In the genomic region with DNA sequence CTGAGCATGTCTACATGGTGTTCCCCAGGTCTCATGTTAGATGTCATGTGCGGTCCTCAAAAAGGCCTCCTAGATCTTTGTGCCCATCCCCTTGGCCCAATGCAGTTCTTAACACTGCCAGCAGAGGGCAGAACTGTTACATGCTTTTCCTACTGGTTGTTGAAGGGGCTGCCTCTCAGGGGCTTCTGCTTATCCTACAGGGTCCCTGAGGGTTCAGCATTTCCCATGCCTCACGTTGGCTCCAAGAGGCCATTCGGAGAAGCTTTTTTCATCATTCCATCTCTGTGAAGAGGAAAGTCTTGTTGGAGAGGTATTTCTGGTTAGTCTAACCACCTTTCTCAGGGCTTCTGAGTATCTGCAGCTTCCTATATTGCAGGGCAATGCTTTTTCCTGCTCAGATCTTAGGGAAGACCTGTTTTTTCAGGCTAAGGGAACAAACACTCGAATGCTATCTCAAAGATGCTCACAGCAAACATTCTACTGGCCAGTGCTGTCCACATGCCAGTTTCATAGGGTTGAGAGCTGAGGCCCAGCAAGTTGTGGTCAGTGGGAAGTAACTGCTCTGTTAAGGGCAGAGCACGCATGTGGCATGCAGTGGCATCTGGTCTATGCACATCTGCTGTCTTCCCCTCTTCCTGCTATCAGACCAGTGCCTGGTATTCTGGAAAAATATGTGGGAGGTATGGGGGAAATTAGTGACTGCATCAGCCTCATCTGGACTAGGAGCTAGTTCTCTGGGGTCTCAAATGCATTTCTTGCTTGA, we compare ENCODE assay signal across 8 cellular contexts. TPM values are rescaled to one million over a fixed set of nuclear protein-coding genes. Genes with fewer than 3 reads are reported as not detected.
DNase-seq lines count a peak whose midpoint lies in the region; ATAC-seq, FAIRE-seq and TF ChIP-seq lines count a peak whose summit lies in the region.

No MANE protein-coding gene starts in this region.

- H3K4me3 ChIP-seq in right cardiac atrium (ENCODE audit: low read length) (no peak overlapping the region), smooth muscle cell (no peak overlapping the region)

- H3K4me2 ChIP-seq in smooth muscle cell, result no peak overlapping the region

- no peak for FAIRE-seq in H54 (lab: Jason Lieb, UNC)

- no peaks in the 10 kb centered on the region for H4K20me1 ChIP-seq in smooth muscle cell (ENCODE audit: low read depth)

- H3F3A ChIP-seq in smooth muscle cell (ENCODE audit: low read depth), result no peaks in the 10 kb centered on the region

- peak; percentile 41 to 44 for ATAC-seq in right cardiac atrium

- no peak overlapping the region for H3K9ac ChIP-seq in smooth muscle cell (ENCODE audit: low read depth)

- intact Hi-C loops in right cardiac atrium (cut with DNase I), result loop anchor here in 3 of 4 donors (5.0 kb wide), 2 partner anchors 36 to 41 kb away; no protein-coding TSS in a partner anchor

- H2AFZ ChIP-seq in smooth muscle cell (ENCODE audit: low read depth), result no peak overlapping the region

- H3K36me3 ChIP-seq in smooth muscle cell (ENCODE audit: low read depth), result no peaks in the 10 kb centered on the region

- no peak for TF ChIP-seq POLR2A in H54 (IDR thresholded peaks at IDR 0.05; ENCODE audit: low read depth, low read length)

- DNase-seq in NOMO-1 treated with DMSO at 0.1 percent for 48 hours (lab: John Stamatoyannopoulos, UW; ENCODE audit: unreplicated experiment), result peak; percentile 35
- no peak for DNase-seq in NOMO-1 treated with dmso at 0.1 percent for 144 hours (lab: John Stamatoyannopoulos, UW; ENCODE audit: unreplicated experiment)
- DNase-seq in H54 (ENCODE audit: insufficient read length, low spot score), result peak; percentile 32
- DNase-seq in M059J (ENCODE audit: low read depth), result peak; percentile 34
- peak; percentile 19 for DNase-seq in activated T-cell treated with anti-CD3 and anti-CD28 coated beads, Interleukin-2, amount 50 U/mL, for 1 hour
- peak; percentile 23 to 68 (median 53) for DNase-seq in right cardiac atrium
- peak; percentile 30 for DNase-seq in smooth muscle cell (lab: John Stamatoyannopoulos, UW; ENCODE audit: unreplicated experiment)
- no peak for DNase-seq in DMS153 (lab: John Stamatoyannopoulos, UW)

- no peaks in the 10 kb centered on the region for H3K79me2 ChIP-seq in smooth muscle cell (ENCODE audit: low read depth)

- peak; percentile 97 for TF ChIP-seq CTCF in smooth muscle cell (IDR thresholded peaks at IDR 0.05; ENCODE audit: borderline replicate concordance, insufficient read depth, poor library complexity, severe bottlenecking)

- H3K9me3 ChIP-seq in right cardiac atrium (ENCODE audit: control insufficient read depth, low read length), result no peaks in the 10 kb centered on the region
- no peaks in the 10 kb centered on the region for H3K9me3 ChIP-seq in smooth muscle cell (replicated peaks; ENCODE audit: low read depth)

- H3K27me3 ChIP-seq in right cardiac atrium (ENCODE audit: control insufficient read depth, insufficient read depth), result no peaks in the 10 kb centered on the region
- H3K27me3 ChIP-seq in smooth muscle cell (ENCODE audit: low read depth), result no peaks in the 10 kb centered on the region

- 52% methylated on average over 5 of the region's 5 CpGs for WGBS in right cardiac atrium
- 52% methylated on average over 5 of the region's 5 CpGs for WGBS in smooth muscle cell (ENCODE audit: low lambda C conversion rate)

- H3K27ac ChIP-seq in right cardiac atrium (ENCODE audit: low read length) (no peak overlapping the region), smooth muscle cell (ENCODE audit: low read depth) (no peak overlapping the region)

- no peaks in the 10 kb centered on the region for H3K4me1 ChIP-seq in right cardiac atrium (ENCODE audit: control insufficient read depth, insufficient read depth, low read length)
- no peaks in the 10 kb centered on the region for H3K4me1 ChIP-seq in smooth muscle cell (ENCODE audit: low read depth)

RNA-seq across cellular contexts. Expression of a gene that starts 31.5 kb away (rescaled TPM):
- 0.02 TPM in 1 of 2 replicates, not detected in the other for total RNA-seq in M059J (2014; rRNA removed; shearing (Covaris generic))
- total RNA-seq in right cardiac atrium (not detected), smooth muscle cell (0.04 TPM in 1 of 2 replicates, not detected in the other)
- polyA plus RNA-seq in right cardiac atrium (not detected), smooth muscle cell (not detected in 2 replicates)

Comparison
In these comparisons a context has a peak if more than half of its experiments do, and no peak if none do; other contexts are left out.
1. DNase-seq: peak in NOMO-1 treated with DMSO at 0.1 percent for 48 hours (single experiment), H54 (single experiment), M059J (single experiment), activated T-cell treated with anti-CD3 and anti-CD28 coated beads, Interleukin-2, amount 50 U/mL, for 1 hour (single experiment), right cardiac atrium (3 of 3) and smooth muscle cell (single experiment); none in NOMO-1 treated with dmso at 0.1 percent for 144 hours (single experiment) and DMS153 (single experiment).